27 cellular contexts compared by ENCODE assay signal in the genomic region with DNA sequence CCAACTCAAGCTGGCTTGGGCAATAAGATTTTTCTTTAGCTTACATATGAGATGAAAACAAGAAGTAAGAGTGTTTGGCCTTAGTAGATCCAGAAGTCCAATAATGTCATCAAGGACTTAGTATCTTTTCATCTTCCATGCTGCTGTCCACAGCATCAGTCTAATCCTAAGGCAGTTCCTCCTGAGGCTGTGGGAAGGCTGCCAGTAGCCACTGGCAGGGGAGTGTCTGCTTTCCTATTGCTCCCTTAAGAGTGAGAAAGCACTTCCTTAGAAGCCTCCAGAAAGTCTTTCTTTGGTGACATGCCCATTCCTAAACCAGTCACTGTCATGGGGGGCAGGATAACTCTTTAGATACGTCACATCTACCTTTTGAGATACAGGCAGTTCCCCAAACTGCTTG.
DNase-seq lines count a peak whose midpoint lies in the region; ATAC-seq, FAIRE-seq and TF ChIP-seq lines count a peak whose summit lies in the region.
"Had no signal": no experiment of that assay in that cellular context is flagged by ENCODE, and none has a peak within 500 bp of the region (broad histone marks: within the 10 kb centered on the region; RNA-seq: fewer than 3 reads in every experiment).

No MANE protein-coding gene starts in this region.

- H3K4me2 ChIP-seq in GM23248 (ENCODE audit: unreplicated experiment) (no peak overlapping the region), PC-3 (ENCODE audit: low read length) (no peak overlapping the region)
- H3K4me2 ChIP-seq: A549, GM23338, PC-9 had no signal

- POLR2A ChIA-PET in PC-3 (lab: Charles Lee; ENCODE audit: unreplicated experiment): interaction anchor here (0.6 kb wide), 1 partner anchor 755 kb away, joined by 3 read pairs; no protein-coding TSS in a partner anchor

- DNase-seq in GM23248 (peak; percentile 5), PC-3 (peak; percentile 37), fibroblast of villous mesenchyme (ENCODE audit: low read depth) (peak; percentile 18), urothelium cell line (ENCODE audit: low spot score) (no peak), anterior cingulate cortex (lab: John Stamatoyannopoulos, UW) (no peak), HK-2 (ENCODE audit: unreplicated experiment) (no peak), tibial nerve (ENCODE audit: low spot score in 2 of 2) (no peak)
- DNase-seq: AML-193; C1 segment of cervical spinal cord; CD4-positive, alpha-beta memory T cell; COR-L47; H9; HFFc6; KBM-7; MG63; NCI-H2029; NCI-H446 treated with DMSO at 0.1 percent for 48 hours; NCI-H526; NCI-H82; NK-92 treated with Interleukin-12 subunit alpha and Interleukin-12 subunit beta, amount 100 ng/mL, for 24 hours had no signal

- in situ Hi-C loops in GM23248 (cut with MboI): no loop called here

- H3K9me2 ChIP-seq in GM23248 (ENCODE audit: insufficient read depth): no peaks in the 10 kb centered on the region
- no peaks in the 10 kb centered on the region for H3K9me2 ChIP-seq in PC-3 (replicated peaks; ENCODE audit: low read length)

- peak; percentile 46 for ATAC-seq in PC-3
- ATAC-seq: A549, GM23338, Right ventricle myocardium inferior had no signal

- H3K9ac ChIP-seq in GM23248 (no peak overlapping the region), PC-3 (ENCODE audit: low read length) (no peak overlapping the region)

- H3K36me3 ChIP-seq in GM23248 (ENCODE audit: low read depth): no peaks in the 10 kb centered on the region
- H3K36me3 ChIP-seq in PC-3 (ENCODE audit: low read depth, low read length): no peaks in the 10 kb centered on the region
- no peaks in the 10 kb centered on the region for H3K36me3 ChIP-seq in tibial nerve
- H3K36me3 ChIP-seq: MG63, SJSA1 had no signal

- H2AFZ ChIP-seq in GM23248 (no peak overlapping the region), PC-3 (ENCODE audit: low read length) (no peak overlapping the region)
- H2AFZ ChIP-seq: GM23338, PC-9 had no signal

- H3F3A ChIP-seq in GM23248 (ENCODE audit: insufficient read depth) (no peaks in the 10 kb centered on the region), PC-3 (ENCODE audit: low read length, unreplicated experiment) (no peaks in the 10 kb centered on the region)

- no peak for TF ChIP-seq EP300 in tibial nerve (IDR thresholded peaks at IDR 0.05)

- H3K27me3 ChIP-seq in GM23248 (replicated peaks; ENCODE audit: insufficient read depth) (peaks cover 3% of the 10 kb centered on the region; the same call in 1 of the 2 replicates), PC-3 (ENCODE audit: low read length) (no peaks in the 10 kb centered on the region), tibial nerve (no peaks in the 10 kb centered on the region)
- H3K27me3 ChIP-seq: MG63, SJSA1 had no signal

- WGBS in GM23248 (ENCODE audit: low coverage in 1 of 2, low lambda C conversion rate in 2 of 2, missing lambda C conversion rate in 2 of 2), 2 experiments: 21 to 33% methylated on average over 1 of the region's 1 CpG
- WGBS in tibial nerve, 2 donors: 82 to 91% methylated on average over 1 of the region's 1 CpG

- H3K4me1 ChIP-seq in GM23248 (ENCODE audit: insufficient read depth): no peaks in the 10 kb centered on the region
- no peaks in the 10 kb centered on the region for H3K4me1 ChIP-seq in PC-3 (ENCODE audit: insufficient read depth, low read length)
- peaks cover 0 to 3% (median 0%) of the 10 kb centered on the region in 4 donors for H3K4me1 ChIP-seq in tibial nerve
- H3K4me1 ChIP-seq: A549, SJSA1 had no signal

- H4K20me1 ChIP-seq in GM23248 (ENCODE audit: insufficient read depth) (no peaks in the 10 kb centered on the region), PC-3 (ENCODE audit: low read length) (no peaks in the 10 kb centered on the region)

- peak; percentile 40 for FAIRE-seq in urothelium cell line (lab: Jason Lieb, UNC)
- FAIRE-seq: A549, GM12892, HTR-8/SVneo had no signal

- no TSS peak for BruUV-seq in PC-3 (replicated peaks; lab: Mats Ljungman, UMichigan)

- TF ChIP-seq CTCF in PC-3 (conservative IDR thresholded peaks at IDR 0.05; ENCODE audit: low read depth, low read length) (no peak), fibroblast of villous mesenchyme (IDR thresholded peaks at IDR 0.05; ENCODE audit: insufficient read depth, low read depth, low read length) (no peak), tibial nerve (IDR thresholded peaks at IDR 0.05) (no peak)

- H3K9me3 ChIP-seq in GM23248 (ENCODE audit: low read depth) (no peaks in the 10 kb centered on the region), PC-3 (ENCODE audit: low read length) (no peaks in the 10 kb centered on the region), tibial nerve (no peaks in the 10 kb centered on the region)
- H3K9me3 ChIP-seq: A549, MG63, SJSA1 had no signal

- TF ChIP-seq POLR2A in tibial nerve (IDR thresholded peaks at IDR 0.05): no peak

- H3K4me3 ChIP-seq in GM23248 (no peak overlapping the region), PC-3 (ENCODE audit: low read length) (no peak overlapping the region), fibroblast of villous mesenchyme (ENCODE audit: low read depth, low read length) (no peak overlapping the region), tibial nerve (no peak overlapping the region)
- H3K4me3 ChIP-seq: A549, GM23338, MG63, PC-9, SJSA1 had no signal

- H3K79me2 ChIP-seq in GM23248 (ENCODE audit: insufficient read depth): no peaks in the 10 kb centered on the region
- no peaks in the 10 kb centered on the region for H3K79me2 ChIP-seq in PC-3 (ENCODE audit: low read length)

- H3K27ac ChIP-seq in GM23248 (no peak overlapping the region), PC-3 (ENCODE audit: low read length) (no peak overlapping the region), tibial nerve (no peak overlapping the region)
- H3K27ac ChIP-seq: A549, PC-9, SJSA1 had no signal

- intact Hi-C loops in PC-3 (cut with micrococcal nuclease): no loop called here

- CTCF ChIA-PET in PC-3 (lab: Charles Lee): no interaction called here

Comparison
In these comparisons a context has a peak if more than half of its experiments do, and no peak if none do; other contexts are left out.
1. DNase-seq: peak in GM23248 (single experiment), PC-3 (single experiment) and fibroblast of villous mesenchyme (single experiment); none in urothelium cell line (single experiment), anterior cingulate cortex (0 of 58), HK-2 (single experiment) and tibial nerve (0 of 2).